ENCODE assay signal across 1 cellular context in the genomic region with DNA sequence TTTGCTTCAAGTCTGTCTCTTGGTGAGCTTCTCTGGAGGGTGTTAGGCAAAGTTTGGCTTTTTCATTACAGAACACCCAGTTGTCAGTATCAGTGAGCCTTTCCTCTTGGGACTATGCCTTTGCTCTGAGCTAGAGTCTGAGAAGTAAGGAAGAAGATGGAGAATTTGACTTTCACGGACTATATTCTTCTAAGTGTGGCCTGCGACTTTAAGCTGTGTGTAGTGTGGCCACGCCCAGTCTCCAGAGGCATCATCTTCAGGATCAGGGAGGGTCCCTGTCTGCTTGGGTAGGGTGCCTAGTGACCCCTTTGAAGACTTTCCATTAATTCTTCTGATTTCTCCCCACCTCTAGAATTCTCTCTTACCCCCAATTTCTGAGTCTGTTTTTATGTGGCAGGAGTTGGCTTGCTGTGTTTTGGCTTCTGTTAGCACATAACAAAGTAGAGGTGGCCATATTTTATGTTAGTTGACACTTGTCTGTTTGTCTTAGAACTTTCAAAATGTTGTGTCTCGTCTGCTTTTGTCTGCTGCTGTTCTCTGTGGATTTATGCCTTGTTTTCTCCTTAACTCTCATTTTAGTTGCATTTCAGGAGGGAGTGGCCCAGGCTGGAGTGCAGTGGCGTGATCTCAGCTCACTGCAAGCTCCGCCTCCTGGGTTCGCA.
TF ChIP-seq lines count a peak whose summit lies in the region.

No MANE protein-coding gene starts in this region.

TF ChIP-seq in HepG2, 621 proteins besides CTCF, POLR2A, EP300 and RAD21:
- TF ChIP-seq, protein P1, sequence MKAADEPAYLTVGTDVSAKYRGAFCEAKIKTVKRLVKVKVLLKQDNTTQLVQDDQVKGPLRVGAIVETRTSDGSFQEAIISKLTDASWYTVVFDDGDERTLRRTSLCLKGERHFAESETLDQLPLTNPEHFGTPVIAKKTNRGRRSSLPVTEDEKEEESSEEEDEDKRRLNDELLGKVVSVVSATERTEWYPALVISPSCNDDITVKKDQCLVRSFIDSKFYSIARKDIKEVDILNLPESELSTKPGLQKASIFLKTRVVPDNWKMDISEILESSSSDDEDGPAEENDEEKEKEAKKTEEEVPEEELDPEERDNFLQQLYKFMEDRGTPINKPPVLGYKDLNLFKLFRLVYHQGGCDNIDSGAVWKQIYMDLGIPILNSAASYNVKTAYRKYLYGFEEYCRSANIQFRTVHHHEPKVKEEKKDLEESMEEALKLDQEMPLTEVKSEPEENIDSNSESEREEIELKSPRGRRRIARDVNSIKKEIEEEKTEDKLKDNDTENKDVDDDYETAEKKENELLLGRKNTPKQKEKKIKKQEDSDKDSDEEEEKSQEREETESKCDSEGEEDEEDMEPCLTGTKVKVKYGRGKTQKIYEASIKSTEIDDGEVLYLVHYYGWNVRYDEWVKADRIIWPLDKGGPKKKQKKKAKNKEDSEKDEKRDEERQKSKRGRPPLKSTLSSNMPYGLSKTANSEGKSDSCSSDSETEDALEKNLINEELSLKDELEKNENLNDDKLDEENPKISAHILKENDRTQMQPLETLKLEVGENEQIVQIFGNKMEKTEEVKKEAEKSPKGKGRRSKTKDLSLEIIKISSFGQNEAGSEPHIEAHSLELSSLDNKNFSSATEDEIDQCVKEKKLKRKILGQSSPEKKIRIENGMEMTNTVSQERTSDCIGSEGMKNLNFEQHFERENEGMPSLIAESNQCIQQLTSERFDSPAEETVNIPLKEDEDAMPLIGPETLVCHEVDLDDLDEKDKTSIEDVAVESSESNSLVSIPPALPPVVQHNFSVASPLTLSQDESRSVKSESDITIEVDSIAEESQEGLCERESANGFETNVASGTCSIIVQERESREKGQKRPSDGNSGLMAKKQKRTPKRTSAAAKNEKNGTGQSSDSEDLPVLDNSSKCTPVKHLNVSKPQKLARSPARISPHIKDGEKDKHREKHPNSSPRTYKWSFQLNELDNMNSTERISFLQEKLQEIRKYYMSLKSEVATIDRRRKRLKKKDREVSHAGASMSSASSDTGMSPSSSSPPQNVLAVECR (CRISPR knock-in tag; IDR thresholded peaks at IDR 0.05; ENCODE audit: borderline replicate concordance) = 0 out of 2 replicates have a peak, but pooled peaks have one; percentile 22
- no peak for TF ChIP-seq SRSF1 (optimal IDR thresholded peaks at IDR 0.05; ENCODE audit: low read depth, low read length)
